Comparison of ENCODE assay signal across 20 cellular contexts in the genomic region with DNA sequence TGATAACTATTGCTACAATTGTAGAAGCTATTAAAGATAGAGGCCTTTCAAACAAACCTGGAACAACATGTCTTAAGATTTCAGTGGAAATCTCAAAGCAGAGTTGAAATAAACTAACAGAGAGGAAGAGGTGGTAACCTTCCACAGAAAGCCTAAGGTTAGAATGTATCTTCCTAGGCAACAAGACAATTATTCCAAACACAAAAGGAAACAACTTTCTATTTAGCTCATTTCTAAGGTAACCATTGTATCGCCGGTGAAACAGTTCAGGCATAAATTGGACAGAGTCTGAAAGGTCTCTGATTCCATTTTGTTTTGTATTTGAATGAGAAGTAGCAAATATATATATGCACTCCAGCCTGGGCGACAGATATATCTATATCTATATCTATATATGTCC.
"Had no signal": no experiment of that assay in that cellular context is flagged by ENCODE, and none has a peak within 500 bp of the region (broad histone marks: within the 10 kb centered on the region; RNA-seq: fewer than 3 reads in every experiment).

No MANE protein-coding gene starts in this region.

- H3K27me3 Mint-ChIP-seq: activated B cell treated with CpG ODN at 0.5 μM for 24 hours; activated naive CD8-positive, alpha-beta T cell had no signal

- H3K36me3 ChIP-seq: neutrophil, tibial nerve, vagina had no signal

- H3K9me3 Mint-ChIP-seq: activated B cell treated with CpG ODN at 0.5 μM for 24 hours, natural killer cell had no signal

- ATAC-seq: esophagus mucosa, left ventricle myocardium superior, natural killer cell had no signal

- H3K27ac ChIP-seq: neutrophil, tibial nerve, vagina had no signal

- DNase-seq: activated B cell treated with CpG ODN at 0.5 μM for 24 hours; activated CD4-positive, alpha-beta T cell treated with anti-CD3 and anti-CD28 coated beads for 48 hours; activated CD8-positive, alpha-beta memory T cell treated with anti-CD3 and anti-CD28 coated beads, Interleukin-2, amount 50 U/mL, for 48 hours; activated gamma-delta T cell treated with Interleukin-2 at 50 U/mL for 16 hours; amniotic stem cell; caudate nucleus; glutamatergic neuron; hypothalamus; kidney glomerular epithelial cell; left ventricle myocardium superior; mesendoderm; natural killer cell; stimulated activated CD4-positive, alpha-beta T cell treated with anti-CD3 and anti-CD28 coated beads, Interleukin-4, amount 100 ng/mL, for 1 hour; stimulated activated naive CD4-positive, alpha-beta T cell treated with Interleukin-2 at 50 U/mL for 16 hours; substantia nigra had no signal

- H3K4me3 Mint-ChIP-seq: activated B cell treated with CpG ODN at 0.5 μM for 24 hours; activated naive CD8-positive, alpha-beta T cell; natural killer cell had no signal

- H3K27me3 ChIP-seq: neutrophil, tibial nerve, vagina had no signal

- H3K36me3 Mint-ChIP-seq: activated naive CD8-positive, alpha-beta T cell; natural killer cell had no signal

- H3K27ac Mint-ChIP-seq: activated B cell treated with CpG ODN at 0.5 μM for 24 hours; activated naive CD8-positive, alpha-beta T cell; natural killer cell had no signal

- H3K9me3 ChIP-seq: neutrophil, tibial nerve, vagina had no signal

- H3K4me3 ChIP-seq: tibial nerve, vagina had no signal

- H3K4me1 Mint-ChIP-seq: activated B cell treated with CpG ODN at 0.5 μM for 24 hours had no signal

- H3K4me1 ChIP-seq: tibial nerve, vagina had no signal
